Comparison of ENCODE assay signal across 19 cellular contexts in the genomic region with DNA sequence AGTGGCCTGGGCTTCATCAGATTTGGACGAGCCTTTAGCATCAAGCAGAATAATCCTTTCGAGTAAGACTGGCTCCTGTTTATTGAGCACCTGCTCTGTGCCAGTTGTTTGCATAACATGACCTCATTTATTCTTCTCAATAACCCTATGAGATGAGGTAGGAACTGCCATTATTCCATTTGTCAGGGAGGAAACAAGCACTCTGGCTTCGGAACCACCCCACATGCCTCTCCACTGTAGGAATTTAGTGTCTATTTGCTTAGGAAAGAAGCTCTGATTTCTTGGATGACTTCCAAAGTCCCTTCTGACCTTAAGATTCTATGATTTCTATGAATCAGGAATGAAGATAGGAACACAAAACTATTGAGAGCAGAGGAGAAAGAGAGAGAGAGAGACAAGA. TPM values are rescaled to one million over a fixed set of nuclear protein-coding genes. Genes with fewer than 3 reads are reported as not detected.
DNase-seq lines count a peak whose midpoint lies in the region; ATAC-seq and TF ChIP-seq lines count a peak whose summit lies in the region.
"Had no signal": no experiment of that assay in that cellular context is flagged by ENCODE, and none has a peak within 500 bp of the region (broad histone marks: within the 10 kb centered on the region; RNA-seq: fewer than 3 reads in every experiment).

No MANE protein-coding gene starts in this region.

- no peaks in the 10 kb centered on the region for H3K27me3 ChIP-seq in sigmoid colon
- H3K27me3 ChIP-seq: esophagus squamous epithelium, upper lobe of left lung had no signal

- H3K4me3 ChIP-seq in fibroblast of villous mesenchyme (ENCODE audit: low read depth, low read length) (no peak overlapping the region), sigmoid colon (no peak overlapping the region)
- H3K4me3 ChIP-seq: esophagus squamous epithelium, PC-9, upper lobe of left lung had no signal

- H3K27ac ChIP-seq in sigmoid colon = peak overlapping the region; percentile 0 to 99 (median 62)
- H3K27ac ChIP-seq: PC-9, upper lobe of left lung had no signal

- ATAC-seq in SK-N-SH treated with all-trans-retinoic acid at 6 μM for 48 hours (peak; percentile 29), GM18520 (IDR thresholded peaks at IDR 0.05; ENCODE audit: unreplicated experiment) (no peak), GM21390 (IDR thresholded peaks at IDR 0.05; ENCODE audit: unreplicated experiment) (no peak)
- ATAC-seq: activated CD4-positive, CD25-positive, alpha-beta regulatory T cell treated with anti-CD3 and anti-CD28 coated beads, Interleukin-2, amount 50 U/mL, for 24 hours had no signal

- TF ChIP-seq CTCF in fibroblast of villous mesenchyme (IDR thresholded peaks at IDR 0.05; ENCODE audit: insufficient read depth, low read depth, low read length) (no peak), sigmoid colon (IDR thresholded peaks at IDR 0.05) (no peak)

- intact Hi-C loops in sigmoid colon (cut with DNase I) = no loop called here

- peaks cover 0 to 84% (median 69%) of the 10 kb centered on the region in 4 donors for H3K4me1 ChIP-seq in sigmoid colon

- H3K36me3 ChIP-seq in sigmoid colon = peaks cover 0 to 8% (median 2%) of the 10 kb centered on the region in 4 donors
- H3K36me3 ChIP-seq: esophagus squamous epithelium, upper lobe of left lung had no signal

- 33 to 69% methylated on average over 3 of the region's 3 CpGs for WGBS in sigmoid colon, 2 donors

- TF ChIP-seq EP300 in sigmoid colon (IDR thresholded peaks at IDR 0.05) = no peak

- H3K9me3 ChIP-seq in sigmoid colon = no peaks in the 10 kb centered on the region

- no peak for TF ChIP-seq POLR2A in sigmoid colon (IDR thresholded peaks at IDR 0.05)

- DNase-seq in ELR (ENCODE audit: low read depth) (peak; percentile 33), fibroblast of villous mesenchyme (ENCODE audit: low read depth) (peak; percentile 44), sigmoid colon (no peak)
- no peak for DNase-seq in activated effector memory CD4-positive, alpha-beta T cell treated with Interleukin-2 at 50 U/mL for 16 hours
- DNase-seq: activated naive CD8-positive, alpha-beta T cell treated with anti-CD3 and anti-CD28 coated beads, Interleukin-2, amount 10 ng/mL, durations not matched to agents 7 days and 5 days; effector CD4-positive, alpha-beta T cell; esophagus squamous epithelium; hippocampal formation; kidney glomerular epithelial cell; NCI-H1417; NCI-H2171; NCI-H69; PC-9; stimulated activated naive CD4-positive, alpha-beta T cell treated with Interleukin-2 at 50 U/mL for 16 hours; upper lobe of left lung had no signal

TF ChIP-seq in SK-N-SH treated with all-trans-retinoic acid at 6 μM for 48 hours, 23 proteins besides CTCF, POLR2A, EP300 and RAD21:
- TF ChIP-seq ZC3H10 (CRISPR knock-in tag; IDR thresholded peaks at IDR 0.05) (no peak), CSDC2 (CRISPR knock-in tag; IDR thresholded peaks at IDR 0.05) (no peak), ARNTL (CRISPR knock-in tag; IDR thresholded peaks at IDR 0.05; ENCODE audit: borderline replicate concordance, low read depth) (no peak), OSR1 (CRISPR knock-in tag; IDR thresholded peaks at IDR 0.05) (no peak), ZFP3 (CRISPR knock-in tag; IDR thresholded peaks at IDR 0.05) (no peak), ESRRG (CRISPR knock-in tag; IDR thresholded peaks at IDR 0.05) (no peak), ZNF8 (CRISPR knock-in tag; IDR thresholded peaks at IDR 0.05) (no peak), ZNF565 (CRISPR knock-in tag; conservative IDR thresholded peaks at IDR 0.05; ENCODE audit: low read depth) (no peak)
- TF ChIP-seq, protein P1, sequence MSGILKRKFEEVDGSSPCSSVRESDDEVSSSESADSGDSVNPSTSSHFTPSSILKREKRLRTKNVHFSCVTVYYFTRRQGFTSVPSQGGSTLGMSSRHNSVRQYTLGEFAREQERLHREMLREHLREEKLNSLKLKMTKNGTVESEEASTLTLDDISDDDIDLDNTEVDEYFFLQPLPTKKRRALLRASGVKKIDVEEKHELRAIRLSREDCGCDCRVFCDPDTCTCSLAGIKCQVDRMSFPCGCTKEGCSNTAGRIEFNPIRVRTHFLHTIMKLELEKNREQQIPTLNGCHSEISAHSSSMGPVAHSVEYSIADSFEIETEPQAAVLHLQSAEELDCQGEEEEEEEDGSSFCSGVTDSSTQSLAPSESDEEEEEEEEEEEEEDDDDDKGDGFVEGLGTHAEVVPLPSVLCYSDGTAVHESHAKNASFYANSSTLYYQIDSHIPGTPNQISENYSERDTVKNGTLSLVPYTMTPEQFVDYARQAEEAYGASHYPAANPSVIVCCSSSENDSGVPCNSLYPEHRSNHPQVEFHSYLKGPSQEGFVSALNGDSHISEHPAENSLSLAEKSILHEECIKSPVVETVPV (CRISPR knock-in tag; IDR thresholded peaks at IDR 0.05) = no peak
- TF ChIP-seq, protein P2, sequence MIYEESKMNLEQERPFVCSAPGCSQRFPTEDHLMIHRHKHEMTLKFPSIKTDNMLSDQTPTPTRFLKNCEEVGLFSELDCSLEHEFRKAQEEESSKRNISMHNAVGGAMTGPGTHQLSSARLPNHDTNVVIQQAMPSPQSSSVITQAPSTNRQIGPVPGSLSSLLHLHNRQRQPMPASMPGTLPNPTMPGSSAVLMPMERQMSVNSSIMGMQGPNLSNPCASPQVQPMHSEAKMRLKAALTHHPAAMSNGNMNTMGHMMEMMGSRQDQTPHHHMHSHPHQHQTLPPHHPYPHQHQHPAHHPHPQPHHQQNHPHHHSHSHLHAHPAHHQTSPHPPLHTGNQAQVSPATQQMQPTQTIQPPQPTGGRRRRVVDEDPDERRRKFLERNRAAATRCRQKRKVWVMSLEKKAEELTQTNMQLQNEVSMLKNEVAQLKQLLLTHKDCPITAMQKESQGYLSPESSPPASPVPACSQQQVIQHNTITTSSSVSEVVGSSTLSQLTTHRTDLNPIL (CRISPR knock-in tag; IDR thresholded peaks at IDR 0.05; ENCODE audit: low read depth) = no peak
- TF ChIP-seq, protein P3, sequence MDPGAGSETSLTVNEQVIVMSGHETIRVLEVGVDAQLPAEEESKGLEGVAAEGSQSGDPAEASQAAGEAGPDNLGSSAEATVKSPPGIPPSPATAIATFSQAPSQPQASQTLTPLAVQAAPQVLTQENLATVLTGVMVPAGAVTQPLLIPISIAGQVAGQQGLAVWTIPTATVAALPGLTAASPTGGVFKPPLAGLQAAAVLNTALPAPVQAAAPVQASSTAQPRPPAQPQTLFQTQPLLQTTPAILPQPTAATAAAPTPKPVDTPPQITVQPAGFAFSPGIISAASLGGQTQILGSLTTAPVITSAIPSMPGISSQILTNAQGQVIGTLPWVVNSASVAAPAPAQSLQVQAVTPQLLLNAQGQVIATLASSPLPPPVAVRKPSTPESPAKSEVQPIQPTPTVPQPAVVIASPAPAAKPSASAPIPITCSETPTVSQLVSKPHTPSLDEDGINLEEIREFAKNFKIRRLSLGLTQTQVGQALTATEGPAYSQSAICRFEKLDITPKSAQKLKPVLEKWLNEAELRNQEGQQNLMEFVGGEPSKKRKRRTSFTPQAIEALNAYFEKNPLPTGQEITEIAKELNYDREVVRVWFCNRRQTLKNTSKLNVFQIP (CRISPR knock-in tag; IDR thresholded peaks at IDR 0.05; ENCODE audit: borderline replicate concordance, low read depth) = no peak

RNA-seq across cellular contexts. Expression of a gene that starts 11.0 kb away (rescaled TPM):
- 43.5 and 61.3 TPM in 2 replicates for total RNA-seq in fibroblast of villous mesenchyme
- total RNA-seq in sigmoid colon = 100 to 1,000 TPM in 2 of 4 donors, 10 to 100 TPM in 2; 79.8 to 135 (median 105) TPM
- polyA plus RNA-seq in sigmoid colon = 1 to 10 TPM; 4.2 to 7.8 (median 5.9) TPM

Comparison
In these comparisons a context has a peak if more than half of its experiments do, and no peak if none do; other contexts are left out.
1. DNase-seq: peak in ELR (single experiment) and fibroblast of villous mesenchyme (single experiment); none in sigmoid colon (single experiment) and activated effector memory CD4-positive, alpha-beta T cell treated with Interleukin-2 at 50 U/mL for 16 hours (single experiment).